26 cellular contexts compared by ENCODE assay signal in the genomic region with DNA sequence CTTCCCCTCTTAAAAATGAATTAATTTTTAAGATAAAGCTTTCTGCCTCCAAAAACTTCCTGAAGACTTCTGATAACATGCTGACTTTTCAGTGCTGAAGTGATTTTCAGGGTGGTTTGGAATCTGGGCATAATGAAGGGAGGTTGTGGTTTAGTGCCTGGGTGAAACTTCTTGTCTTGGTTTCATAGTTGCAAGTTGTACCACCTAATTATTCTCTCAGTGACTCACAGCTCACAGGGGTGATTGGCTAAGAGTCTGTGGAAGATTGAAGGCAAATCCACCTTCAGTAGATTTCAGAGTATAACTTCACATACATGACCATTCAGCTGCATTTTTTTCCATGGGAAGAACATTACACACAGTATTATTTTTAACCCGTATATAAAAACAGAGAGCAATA.
"Had no signal": no experiment of that assay in that cellular context is flagged by ENCODE, and none has a peak within 500 bp of the region (broad histone marks: within the 10 kb centered on the region; RNA-seq: fewer than 3 reads in every experiment).

No MANE protein-coding gene starts in this region.

- H3K27me3 Mint-ChIP-seq: activated naive CD8-positive, alpha-beta T cell had no signal

- H3K36me3 ChIP-seq: adrenal gland, ascending aorta, left lung, sigmoid colon, thoracic aorta had no signal

- H3K9me3 Mint-ChIP-seq: activated T-cell treated with anti-CD3 and anti-CD28 coated beads, Interleukin-2, amount 50 U/mL, for 4 hours; activated T-helper 2 cell treated with anti-CD3 and anti-CD28 coated beads, Interferon-gamma antibody, Interleukin-2, Interleukin-4, amounts not matched to agents 10 μg/mL and 5 μg/mL and 100 μg/mL, durations not matched to agents 14 hours and 24 hours and 36 hours; mesothelial cell of epicardium; naive thymus-derived CD8-positive, alpha-beta T cell; type B pancreatic cell; WTC11 had no signal

- H3K9me3 ChIP-seq: adrenal gland, ascending aorta, left lung, sigmoid colon, thoracic aorta had no signal

- H3K36me3 Mint-ChIP-seq: activated naive CD8-positive, alpha-beta T cell; mesothelial cell of epicardium; naive thymus-derived CD8-positive, alpha-beta T cell; WTC11 had no signal

- H3K4me3 Mint-ChIP-seq: activated naive CD8-positive, alpha-beta T cell; activated T-cell treated with anti-CD3 and anti-CD28 coated beads, Interleukin-2, amount 50 U/mL, for 4 hours; mesothelial cell of epicardium; naive thymus-derived CD8-positive, alpha-beta T cell; type B pancreatic cell; WTC11 had no signal

- H3K27me3 ChIP-seq: adrenal gland, ascending aorta, left lung, sigmoid colon had no signal

- H3K27ac ChIP-seq: adrenal gland, ascending aorta, left lung, sigmoid colon, thoracic aorta had no signal

- H3K27ac Mint-ChIP-seq: activated naive CD8-positive, alpha-beta T cell; activated T-helper 2 cell treated with anti-CD3 and anti-CD28 coated beads, Interferon-gamma antibody, Interleukin-2, Interleukin-4, amounts not matched to agents 10 μg/mL and 5 μg/mL and 100 μg/mL, durations not matched to agents 14 hours and 24 hours and 36 hours; mesothelial cell of epicardium; naive thymus-derived CD8-positive, alpha-beta T cell; type B pancreatic cell; WTC11 had no signal

- ATAC-seq: activated T-cell treated with anti-CD3 and anti-CD28 coated beads, Interleukin-2, amount 50 U/mL, for 4 hours; esophagus mucosa; left lung; naive thymus-derived CD8-positive, alpha-beta T cell; WTC11 had no signal

- H3K4me1 ChIP-seq: adrenal gland, ascending aorta, left lung, sigmoid colon had no signal

- H3K4me3 ChIP-seq: adrenal gland, ascending aorta, left lung, sigmoid colon, thoracic aorta had no signal

- DNase-seq: activated CD4-positive, alpha-beta T cell treated with anti-CD3 and anti-CD28 coated beads, Interleukin-2, amount 50 U/mL, for 4 hours; activated CD8-positive, alpha-beta memory T cell treated with anti-CD3 and anti-CD28 coated beads, Interleukin-2, amount 50 U/mL, for 48 hours; activated naive CD4-positive, alpha-beta T cell; activated T-cell treated with anti-CD3 and anti-CD28 coated beads, Interleukin-2, amount 50 U/mL, for 4 hours; adrenal gland; central memory CD4-positive, alpha-beta T cell; dermis blood vessel endothelial cell; effector CD8-positive, alpha-beta T cell; foreskin melanocyte; head of caudate nucleus; left lung; naive thymus-derived CD8-positive, alpha-beta T cell; retina; sigmoid colon; stimulated activated CD4-positive, alpha-beta T cell treated with anti-CD3 and anti-CD28 coated beads, Interleukin-2, amount 100 ng/mL, for 48 hours; stimulated activated CD8-positive, alpha-beta memory T cell treated with anti-CD3 and anti-CD28 coated beads, Interleukin-4, amount 100 ng/mL, for 48 hours; stimulated activated naive CD4-positive, alpha-beta T cell; T-helper 9 cell had no signal
